ENCODE assay signal across 8 cellular contexts in the genomic region with DNA sequence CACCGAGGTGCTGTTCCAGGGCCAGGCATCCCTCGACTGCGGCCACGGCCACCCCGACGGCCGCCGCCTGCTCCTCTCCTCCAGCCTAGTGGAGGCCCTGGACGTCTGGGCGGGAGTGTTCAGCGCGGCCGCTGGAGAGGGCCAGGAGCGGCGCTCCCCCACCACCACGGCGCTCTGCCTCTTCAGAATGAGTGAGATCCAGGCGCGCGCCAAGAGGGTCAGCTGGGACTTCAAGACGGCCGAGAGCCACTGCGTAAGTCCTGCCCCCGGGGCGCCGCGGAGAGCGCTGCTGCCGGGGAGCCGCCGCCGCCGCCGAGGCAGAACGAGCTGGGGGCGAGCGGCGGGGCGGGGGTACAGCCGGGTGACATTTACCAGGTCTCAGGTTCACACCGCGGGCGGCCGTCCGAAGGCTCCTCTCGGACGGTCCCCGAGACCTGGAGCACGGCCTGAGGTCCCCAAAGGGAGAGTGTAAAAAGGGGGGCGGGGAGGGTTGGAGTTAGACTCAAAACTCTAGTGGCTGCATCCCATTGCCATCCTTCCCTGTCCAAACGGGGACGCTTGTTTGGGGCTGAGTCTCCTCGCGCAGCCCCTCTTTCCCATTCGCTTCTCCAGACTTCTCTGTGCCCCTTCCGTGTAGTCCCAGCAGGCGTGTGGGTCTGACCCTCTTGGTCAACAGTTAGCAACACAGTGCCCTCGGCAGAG. TPM values are rescaled to one million over a fixed set of nuclear protein-coding genes. Genes with fewer than 3 reads are reported as not detected.
DNase-seq lines count a peak whose midpoint lies in the region; ATAC-seq and TF ChIP-seq lines count a peak whose summit lies in the region.

No MANE protein-coding gene starts in this region.

- TF ChIP-seq RAD21 in SK-N-SH (IDR thresholded peaks at IDR 0.05; ENCODE audit: low read length) = no peak

- H3K4me3 Mint-ChIP-seq in activated CD4-positive, alpha-beta T cell treated with anti-CD3 and anti-CD28 coated beads, Interleukin-2, amount 10 ng/mL, durations not matched to agents 24 days and 14 days = peak overlapping the region; percentile 97

- H3K27ac Mint-ChIP-seq in activated CD4-positive, alpha-beta T cell treated with anti-CD3 and anti-CD28 coated beads, Interleukin-2, amount 10 ng/mL, durations not matched to agents 24 days and 14 days = peak overlapping the region; percentile 86

- TF ChIP-seq CTCF in SK-N-SH (IDR thresholded peaks at IDR 0.05) (no peak), foreskin fibroblast (IDR thresholded peaks at IDR 0.05; ENCODE audit: low read depth, low read length) (no peak), osteoblast (IDR thresholded peaks at IDR 0.05; ENCODE audit: extremely low read depth, low read depth, low read length) (no peak)

- H4K20me1 ChIP-seq in SK-N-SH (ENCODE audit: insufficient read depth) = no peaks in the 10 kb centered on the region
- H4K20me1 ChIP-seq in osteoblast (ENCODE audit: insufficient read depth, low read length) = no peaks in the 10 kb centered on the region

- H3K36me3 Mint-ChIP-seq in activated CD4-positive, alpha-beta T cell treated with anti-CD3 and anti-CD28 coated beads, Interleukin-2, amount 10 ng/mL, durations not matched to agents 24 days and 14 days (ENCODE audit: low read depth) = peaks cover 14% of the 10 kb centered on the region

- no peaks in the 10 kb centered on the region for H3F3A ChIP-seq in SK-N-SH (replicated peaks; ENCODE audit: insufficient read depth)

- WGBS in SK-N-SH (ENCODE audit: low lambda C conversion rate) = 13% methylated on average over 14 of the region's 58 CpGs

- H3K4me1 Mint-ChIP-seq in activated CD4-positive, alpha-beta T cell treated with anti-CD3 and anti-CD28 coated beads, Interleukin-2, amount 10 ng/mL, durations not matched to agents 24 days and 14 days = peaks cover 34% of the 10 kb centered on the region

- H2AFZ ChIP-seq in SK-N-SH (ENCODE audit: low read depth) (no peak overlapping the region), osteoblast (ENCODE audit: low read length) (no peak overlapping the region)

- no peaks in the 10 kb centered on the region for H3K79me2 ChIP-seq in SK-N-SH (ENCODE audit: insufficient read depth)
- no peaks in the 10 kb centered on the region for H3K79me2 ChIP-seq in osteoblast (ENCODE audit: insufficient read depth, low read length)

- intact Hi-C loops in activated CD4-positive, alpha-beta T cell treated with anti-CD3 and anti-CD28 coated beads, Interleukin-2, amount 10 ng/mL, durations not matched to agents 24 days and 14 days (cut with micrococcal nuclease) = loop anchor here (2.0 to 10.0 kb wide), 6 partner anchors 15 to 615 kb away; no protein-coding TSS in a partner anchor

- H3K27me3 ChIP-seq in SK-N-SH (ENCODE audit: insufficient read depth) = peaks cover 59% of the 10 kb centered on the region
- H3K27me3 ChIP-seq in osteoblast (ENCODE audit: insufficient read depth, low read length) = peaks cover 92% of the 10 kb centered on the region

- CTCF ChIA-PET in SK-N-SH (lab: Yijun Ruan, JAX) = interaction anchor here (0.6 to 4.0 kb wide), 11 partner anchors 8 to 1076 kb away, joined by 3 to 19 read pairs (median 4); no protein-coding TSS in a partner anchor

- POLR2A ChIA-PET in SK-N-SH (lab: Yijun Ruan, JAX) = no interaction called here

- no peak overlapping the region for H3K9ac ChIP-seq in SK-N-SH

- DNase-seq in SK-N-SH = peak; percentile 68
- peak; percentile 77 for DNase-seq in activated CD4-positive, alpha-beta T cell treated with anti-CD3 and anti-CD28 coated beads, Interleukin-2, amount 10 ng/mL, durations not matched to agents 24 days and 14 days
- peak in 1 of 2 donors; percentile 49 for DNase-seq in foreskin fibroblast
- DNase-seq in osteoblast (ENCODE audit: insufficient read length, low spot score, missing footprints) = peak; percentile 86
- no peak for DNase-seq in cerebellar nuclear complex (lab: John Stamatoyannopoulos, UW)
- DNase-seq in NCI-H1436 (lab: John Stamatoyannopoulos, UW) = no peak

- H3K36me3 ChIP-seq in SK-N-SH (replicated peaks in 1 of 2; ENCODE audit: control insufficient read depth in 1 of 2, insufficient read depth in 2 of 2, low read length in 1 of 2) = no peaks in the 10 kb centered on the region
- no peaks in the 10 kb centered on the region for H3K36me3 ChIP-seq in osteoblast (ENCODE audit: insufficient read depth, low read length)

- no peaks in the 10 kb centered on the region for H3K9me3 ChIP-seq in SK-N-SH
- no peaks in the 10 kb centered on the region for H3K9me3 ChIP-seq in osteoblast (ENCODE audit: low read depth, low read length)

- H3K27me3 Mint-ChIP-seq in activated CD4-positive, alpha-beta T cell treated with anti-CD3 and anti-CD28 coated beads, Interleukin-2, amount 10 ng/mL, durations not matched to agents 24 days and 14 days = peaks cover 18% of the 10 kb centered on the region

- H3K9me3 Mint-ChIP-seq in activated CD4-positive, alpha-beta T cell treated with anti-CD3 and anti-CD28 coated beads, Interleukin-2, amount 10 ng/mL, durations not matched to agents 24 days and 14 days = no peaks in the 10 kb centered on the region

- peak overlapping the region in 1 of 2 experiments; percentile 53; a peak in 3 of 4 replicates for H3K4me3 ChIP-seq in SK-N-SH (ENCODE audit: low read depth in 2 of 2, low read length in 1 of 2)
- H3K4me3 ChIP-seq in foreskin fibroblast (ENCODE audit: low read depth in 1 of 2, low read length in 2 of 2) = peak overlapping the region; percentile 45 to 54
- no peak overlapping the region for H3K4me3 ChIP-seq in osteoblast (ENCODE audit: insufficient read depth, low read length)

- no peak for TF ChIP-seq EP300 in SK-N-SH (IDR thresholded peaks at IDR 0.05; ENCODE audit: borderline replicate concordance in 1 of 2, low read depth in 1 of 2, low read length in 1 of 2)

- H3K27ac ChIP-seq in SK-N-SH (ENCODE audit: low read depth in 2 of 2, low read length in 1 of 2) = no peak overlapping the region
- no peak overlapping the region for H3K27ac ChIP-seq in osteoblast (ENCODE audit: low read depth, low read length)

- no peak; the same call in 1 of the 3 replicates for ATAC-seq in SK-N-SH treated with all-trans-retinoic acid at 6 μM for 48 hours
- peak; percentile 5 for ATAC-seq in HG02981 (IDR thresholded peaks at IDR 0.05; ENCODE audit: unreplicated experiment)

- H3K4me2 ChIP-seq in SK-N-SH = peak overlapping the region; percentile 62; the same call in 1 of the 2 replicates
- H3K4me2 ChIP-seq in osteoblast (ENCODE audit: insufficient read depth, low read length) = no peak overlapping the region

- H3K9me2 ChIP-seq in SK-N-SH = no peaks in the 10 kb centered on the region

- peaks cover 0 to 16% of the 10 kb centered on the region in 2 experiments; a peak in 2 of 4 replicates for H3K4me1 ChIP-seq in SK-N-SH (ENCODE audit: control insufficient read depth in 1 of 2, insufficient read depth in 2 of 2, low read depth in 1 of 2, low read length in 1 of 2)
- H3K4me1 ChIP-seq in osteoblast (ENCODE audit: insufficient read depth, low read length) = no peaks in the 10 kb centered on the region

TF ChIP-seq in SK-N-SH, 30 proteins besides CTCF, POLR2A, EP300 and RAD21 (continues in another document):
- TF ChIP-seq, protein P1, sequence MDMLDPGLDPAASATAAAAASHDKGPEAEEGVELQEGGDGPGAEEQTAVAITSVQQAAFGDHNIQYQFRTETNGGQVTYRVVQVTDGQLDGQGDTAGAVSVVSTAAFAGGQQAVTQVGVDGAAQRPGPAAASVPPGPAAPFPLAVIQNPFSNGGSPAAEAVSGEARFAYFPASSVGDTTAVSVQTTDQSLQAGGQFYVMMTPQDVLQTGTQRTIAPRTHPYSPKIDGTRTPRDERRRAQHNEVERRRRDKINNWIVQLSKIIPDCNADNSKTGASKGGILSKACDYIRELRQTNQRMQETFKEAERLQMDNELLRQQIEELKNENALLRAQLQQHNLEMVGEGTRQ (IDR thresholded peaks at IDR 0.05; ENCODE audit: borderline replicate concordance, low read depth, low read length) = no peak

TF ChIP-seq in SK-N-SH treated with all-trans-retinoic acid at 6 μM for 48 hours, 23 proteins besides CTCF, POLR2A, EP300 and RAD21 (continues in another document):
- TF ChIP-seq RARB (CRISPR knock-in tag; IDR thresholded peaks at IDR 0.05) (no peak), PPARA (CRISPR knock-in tag; IDR thresholded peaks at IDR 0.05; ENCODE audit: borderline replicate concordance) (no peak), ZNF8 (CRISPR knock-in tag; IDR thresholded peaks at IDR 0.05) (no peak), ZFP3 (CRISPR knock-in tag; IDR thresholded peaks at IDR 0.05) (no peak), ZC3H10 (CRISPR knock-in tag; IDR thresholded peaks at IDR 0.05) (no peak), SNAI2 (CRISPR knock-in tag; IDR thresholded peaks at IDR 0.05) (no peak), TOX (CRISPR knock-in tag; IDR thresholded peaks at IDR 0.05; ENCODE audit: borderline replicate concordance) (no peak), ZNF565 (CRISPR knock-in tag; conservative IDR thresholded peaks at IDR 0.05; ENCODE audit: low read depth) (no peak)
- TF ChIP-seq, protein P2, sequence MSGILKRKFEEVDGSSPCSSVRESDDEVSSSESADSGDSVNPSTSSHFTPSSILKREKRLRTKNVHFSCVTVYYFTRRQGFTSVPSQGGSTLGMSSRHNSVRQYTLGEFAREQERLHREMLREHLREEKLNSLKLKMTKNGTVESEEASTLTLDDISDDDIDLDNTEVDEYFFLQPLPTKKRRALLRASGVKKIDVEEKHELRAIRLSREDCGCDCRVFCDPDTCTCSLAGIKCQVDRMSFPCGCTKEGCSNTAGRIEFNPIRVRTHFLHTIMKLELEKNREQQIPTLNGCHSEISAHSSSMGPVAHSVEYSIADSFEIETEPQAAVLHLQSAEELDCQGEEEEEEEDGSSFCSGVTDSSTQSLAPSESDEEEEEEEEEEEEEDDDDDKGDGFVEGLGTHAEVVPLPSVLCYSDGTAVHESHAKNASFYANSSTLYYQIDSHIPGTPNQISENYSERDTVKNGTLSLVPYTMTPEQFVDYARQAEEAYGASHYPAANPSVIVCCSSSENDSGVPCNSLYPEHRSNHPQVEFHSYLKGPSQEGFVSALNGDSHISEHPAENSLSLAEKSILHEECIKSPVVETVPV (CRISPR knock-in tag; IDR thresholded peaks at IDR 0.05) = no peak

RNA-seq across cellular contexts. Expression of gene PLXNC1, which starts 1.6 kb away (rescaled TPM):
- 0.23 and 0.28 TPM in 2 replicates for polyA plus RNA-seq in SK-N-SH (2012; rRNA removed)
- 0.24 and 0.27 TPM in 2 replicates for polyA plus RNA-seq in SK-N-SH (2012; cell fraction: cytosol; rRNA removed)
- 0.28 and 0.50 TPM in 2 replicates for polyA plus RNA-seq in SK-N-SH (2012; cell fraction: nucleus; rRNA removed)
- 15.0 and 16.0 TPM in 2 replicates for total RNA-seq in activated CD4-positive, alpha-beta T cell treated with anti-CD3 and anti-CD28 coated beads, Interleukin-2, amount 10 ng/mL, durations not matched to agents 24 days and 14 days
- total RNA-seq in osteoblast = 3.3 and 3.8 TPM in 2 replicates

Comparison
In these comparisons a context has a peak if more than half of its experiments do, and no peak if none do; other contexts are left out.
1. DNase-seq: peak in SK-N-SH (single experiment), activated CD4-positive, alpha-beta T cell treated with anti-CD3 and anti-CD28 coated beads, Interleukin-2, amount 10 ng/mL, durations not matched to agents 24 days and 14 days (single experiment) and osteoblast (single experiment); none in cerebellar nuclear complex (0 of 2) and NCI-H1436 (single experiment).